ENCODE assay signal across 13 cellular contexts in genomic region chr6:79413562-79414002, GRCh38.
DNase-seq lines count a peak whose midpoint lies in the region; ATAC-seq and TF ChIP-seq lines count a peak whose summit lies in the region.
"Had no signal": no experiment of that assay in that cellular context is flagged by ENCODE, and none has a peak within 500 bp of the region (broad histone marks: within the 10 kb centered on the region; RNA-seq: fewer than 3 reads in every experiment).

No MANE protein-coding gene starts in this region.

- H3K36me3 ChIP-seq in left lung = no peaks in the 10 kb centered on the region

- ATAC-seq in left lung (peak; percentile 62), GM19455 (IDR thresholded peaks at IDR 0.05; ENCODE audit: unreplicated experiment) (no peak), GM21381 (IDR thresholded peaks at IDR 0.05; ENCODE audit: unreplicated experiment) (no peak)
- ATAC-seq: stimulated activated naive CD8-positive, alpha-beta T cell treated with anti-CD3 and anti-CD28 coated beads, Interleukin-15, Interleukin-2, amounts not matched to agents 100 U/mL and 50 U/mL, for 24 hours had no signal

- H3K27ac ChIP-seq in left lung = peak overlapping the region; percentile 13 to 43

- intact Hi-C loops in left lung (cut with DNase I) = no loop called here

- TF ChIP-seq CTCF in AG10803 (conservative IDR thresholded peaks at IDR 0.05; ENCODE audit: low read length) (no peak), left lung (IDR thresholded peaks at IDR 0.05) (no peak), GM10266 (IDR thresholded peaks at IDR 0.05; ENCODE audit: control insufficient read depth, insufficient read depth, low read depth, missing control alignments) (no peak)

- peaks cover 0 to 2% of the 10 kb centered on the region in 2 donors for H3K4me1 ChIP-seq in left lung

- DNase-seq in AG10803 (ENCODE audit: low read depth) (peak; percentile 48), M059J (ENCODE audit: low read depth) (peak; percentile 23), dedifferentiated amniotic fluid mesenchymal stem cell (ENCODE audit: extremely low spot score) (peak; percentile 77), left lung (no peak), SKM-1 (lab: John Stamatoyannopoulos, UW; ENCODE audit: unreplicated experiment) (no peak), GM10266 (ENCODE audit: extremely low spot score) (no peak)
- DNase-seq: activated naive CD4-positive, alpha-beta T cell; AML-193; DMS79; Karpas-422; stimulated activated naive CD8-positive, alpha-beta T cell treated with anti-CD3 and anti-CD28 coated beads, Interleukin-15, Interleukin-2, amounts not matched to agents 100 U/mL and 50 U/mL, for 24 hours had no signal

- H3K27me3 ChIP-seq in left lung = no peaks in the 10 kb centered on the region

- H3K9me3 ChIP-seq in left lung = no peaks in the 10 kb centered on the region

- H3K4me3 ChIP-seq in AG10803 (ENCODE audit: low read length) (no peak overlapping the region), left lung (no peak overlapping the region)

Comparison
In these comparisons a context has a peak if more than half of its experiments do, and no peak if none do; other contexts are left out.
1. DNase-seq: peak in AG10803 (single experiment), M059J (single experiment) and dedifferentiated amniotic fluid mesenchymal stem cell (single experiment); none in left lung (0 of 2), SKM-1 (single experiment) and GM10266 (single experiment).